ENCODE assay signal across 13 cellular contexts in the genomic region with DNA sequence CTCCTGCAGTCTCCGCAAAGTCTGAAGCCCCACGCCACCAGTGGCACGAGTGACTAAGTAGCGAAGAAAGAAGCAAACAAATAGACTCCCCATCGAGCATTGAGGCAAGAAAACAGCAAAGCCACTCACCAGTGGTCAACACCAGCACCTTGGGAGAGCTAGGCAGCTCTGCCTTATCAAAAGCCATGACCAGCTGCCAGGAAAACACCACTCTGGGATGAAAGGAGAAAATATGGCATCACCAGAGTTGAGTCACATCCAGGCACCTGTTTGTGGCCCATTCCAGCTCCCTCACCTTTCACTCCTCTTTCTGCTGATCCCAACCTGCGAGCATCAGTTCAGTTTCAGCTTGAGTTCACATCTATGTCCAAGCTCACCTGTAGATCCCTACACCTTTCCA. TPM values are rescaled to one million over a fixed set of nuclear protein-coding genes. Genes with fewer than 3 reads are reported as not detected.
DNase-seq lines count a peak whose midpoint lies in the region; ATAC-seq and TF ChIP-seq lines count a peak whose summit lies in the region.
"Had no signal": no experiment of that assay in that cellular context is flagged by ENCODE, and none has a peak within 500 bp of the region (broad histone marks: within the 10 kb centered on the region; RNA-seq: fewer than 3 reads in every experiment).

No MANE protein-coding gene starts in this region.

- no peaks in the 10 kb centered on the region for H3K27me3 ChIP-seq in ACC112 (ENCODE audit: insufficient read depth, low read length)
- H3K27me3 ChIP-seq in CD8-positive, alpha-beta T cell (ENCODE audit: insufficient read depth, low read length) = no peaks in the 10 kb centered on the region

- H3K27ac Mint-ChIP-seq in CD8-positive, alpha-beta T cell = peak overlapping the region; percentile 25
- peak overlapping the region; percentile 89 for H3K27ac Mint-ChIP-seq in T-helper 17 cell

- no peak for ATAC-seq in CD8-positive, alpha-beta T cell
- no peak for ATAC-seq in T-helper 17 cell
- ATAC-seq in HG03097 (IDR thresholded peaks at IDR 0.05; ENCODE audit: low FRiP score, unreplicated experiment) = no peak

- CTCF ChIA-PET in CD8-positive, alpha-beta T cell (lab: Charles Lee) = interaction anchor here (1.1 kb wide), 1 partner anchor 31 kb away, joined by 3 read pairs; no protein-coding TSS in a partner anchor

- H3K36me3 Mint-ChIP-seq in CD8-positive, alpha-beta T cell = no peaks in the 10 kb centered on the region
- H3K36me3 Mint-ChIP-seq in T-helper 17 cell (ENCODE audit: low read depth) = no peaks in the 10 kb centered on the region

- H3K4me3 ChIP-seq in ACC112 (ENCODE audit: low read depth, low read length) = no peak overlapping the region
- H3K4me3 ChIP-seq in CD8-positive, alpha-beta T cell (ENCODE audit: low read depth, low read length) = peak overlapping the region; percentile 2
- H3K4me3 ChIP-seq: skin epidermis had no signal

- H3K27ac ChIP-seq in ACC112 (ENCODE audit: low read depth, low read length) = peak overlapping the region; percentile 56
- no peak overlapping the region for H3K27ac ChIP-seq in CD8-positive, alpha-beta T cell (ENCODE audit: low read depth, low read length)
- H3K27ac ChIP-seq: parathyroid adenoma had no signal

- peaks cover 29% of the 10 kb centered on the region for H3K4me1 Mint-ChIP-seq in CD8-positive, alpha-beta T cell (ENCODE audit: low read depth)
- peaks cover 18% of the 10 kb centered on the region for H3K4me1 Mint-ChIP-seq in T-helper 17 cell

- no peaks in the 10 kb centered on the region for H3K9me3 ChIP-seq in CD8-positive, alpha-beta T cell (ENCODE audit: low read length)
- no peaks in the 10 kb centered on the region for H3K9me3 ChIP-seq in T-helper 17 cell (ENCODE audit: control insufficient read depth, low read length, poor library complexity, severe bottlenecking)

- no peaks in the 10 kb centered on the region for H3K9me3 Mint-ChIP-seq in CD8-positive, alpha-beta T cell

- intact Hi-C loops in CD8-positive, alpha-beta T cell (cut with DNase I, micrococcal nuclease) = no loop called here

- no peaks in the 10 kb centered on the region for H3K27me3 Mint-ChIP-seq in CD8-positive, alpha-beta T cell (ENCODE audit: low read depth)
- no peaks in the 10 kb centered on the region for H3K27me3 Mint-ChIP-seq in T-helper 17 cell

- no peak overlapping the region for H2AFZ ChIP-seq in ACC112 (ENCODE audit: low read length, unreplicated experiment)

- peak overlapping the region; percentile 23 for H3K4me3 Mint-ChIP-seq in CD8-positive, alpha-beta T cell
- H3K4me3 Mint-ChIP-seq in T-helper 17 cell = peak overlapping the region; percentile 79

- peaks cover 19% of the 10 kb centered on the region for H3K4me1 ChIP-seq in ACC112 (ENCODE audit: control insufficient read depth, insufficient read depth, low read length, unreplicated experiment)
- H3K4me1 ChIP-seq in CD8-positive, alpha-beta T cell (ENCODE audit: insufficient read depth, low read length) = peaks cover 30% of the 10 kb centered on the region
- H3K4me1 ChIP-seq: parathyroid adenoma had no signal

- no peaks in the 10 kb centered on the region for H3K79me2 ChIP-seq in ACC112 (ENCODE audit: control insufficient read depth, insufficient read depth, low read length, unreplicated experiment)
- H3K79me2 ChIP-seq: parathyroid adenoma had no signal

- POLR2A ChIA-PET in CD8-positive, alpha-beta T cell (lab: Charles Lee) = no interaction called here

- no peak for DNase-seq in CD8-positive, alpha-beta T cell
- DNase-seq in T-helper 17 cell (no peak), iris pigment epithelial cell (ENCODE audit: low read depth) (peak; percentile 18), KG1 (lab: John Stamatoyannopoulos, UW) (no peak), GDM1 (lab: John Stamatoyannopoulos, UW) (no peak)
- DNase-seq: activated CD8-positive, alpha-beta memory T cell treated with anti-CD3 and anti-CD28 coated beads, Interleukin-2, amount 50 U/mL, for 48 hours; islet precursor cell; NCI-H146 had no signal

- H3K36me3 ChIP-seq in ACC112 (ENCODE audit: insufficient read depth, low read length) = 0 out of 2 replicates have a peak, but pooled peaks cover 5% of the 10 kb centered on the region
- H3K36me3 ChIP-seq in CD8-positive, alpha-beta T cell (ENCODE audit: insufficient read depth, low read length) = no peaks in the 10 kb centered on the region

- TF ChIP-seq CTCF in CD8-positive, alpha-beta T cell (IDR thresholded peaks at IDR 0.05) = no peak

RNA-seq across cellular contexts. Expression of a gene that starts 17.2 kb away (rescaled TPM):
- total RNA-seq in CD8-positive, alpha-beta T cell = under 1 TPM in 1 of 2 experiments, not detected in 1; 0.16 TPM
- under 1 TPM in 1 of 2 donors, not detected in 1; 0.55 TPM for total RNA-seq in T-helper 17 cell

RNA-seq across cellular contexts. Expression of a gene that starts 29.4 kb away (rescaled TPM):
- total RNA-seq in CD8-positive, alpha-beta T cell = 1 to 10 TPM; 3.2 to 3.6 TPM
- under 1 TPM in 1 of 2 donors, not detected in 1; 0.20 TPM for total RNA-seq in T-helper 17 cell
- total RNA-seq: ureter had no signal
